1 cellular context compared by ENCODE assay signal in genomic region chr4:76563804-76564468, GRCh38.
TF ChIP-seq lines count a peak whose summit lies in the region.

No MANE protein-coding gene starts in this region.

TF ChIP-seq in IMR-90, 13 proteins besides CTCF, POLR2A, EP300 and RAD21:
- TF ChIP-seq MAZ (IDR thresholded peaks at IDR 0.05; ENCODE audit: borderline replicate concordance, low read depth, low read length) (no peak), NFE2L2 (IDR thresholded peaks at IDR 0.05; ENCODE audit: low read depth, low read length) (no peak), SMC3 (IDR thresholded peaks at IDR 0.05; ENCODE audit: low read depth, low read length) (no peak), FOS (IDR thresholded peaks at IDR 0.05; ENCODE audit: low read depth, low read length) (no peak)
TF ChIP-seq in IMR-90: peak in this region for 0.
